22 cellular contexts compared by ENCODE assay signal in genomic region chr12:103140217-103140616, GRCh38.
"Had no signal": no experiment of that assay in that cellular context is flagged by ENCODE, and none has a peak within 500 bp of the region (broad histone marks: within the 10 kb centered on the region; RNA-seq: fewer than 3 reads in every experiment).

No MANE protein-coding gene starts in this region.

- H3K27me3 ChIP-seq: body of pancreas, esophagus squamous epithelium, thyroid gland, uterus had no signal

- H3K4me1 ChIP-seq: body of pancreas, esophagus squamous epithelium, thyroid gland, uterus had no signal

- H3K36me3 ChIP-seq: esophagus squamous epithelium, thyroid gland, uterus had no signal

- H3K9me3 ChIP-seq: body of pancreas, esophagus squamous epithelium, thyroid gland, uterus had no signal

- DNase-seq: activated CD4-positive, alpha-beta T cell treated with anti-CD3 and anti-CD28 coated beads, Interleukin-2, amount 10 ng/mL, durations not matched to agents 24 days and 14 days; activated CD4-positive, CD25-positive, alpha-beta regulatory T cell; activated CD8-positive, alpha-beta memory T cell treated with anti-CD3 and anti-CD28 coated beads, Interleukin-2, amount 50 U/mL, for 4 hours; activated CD8-positive, alpha-beta T cell treated with anti-CD3 and anti-CD28 coated beads, Interleukin-2, amount 10 ng/mL, durations not matched to agents 7 days and 5 days; activated gamma-delta T cell; activated T-cell treated with anti-CD3 and anti-CD28 coated beads, Interleukin-2, amount 50 U/mL, for 72 hours; amniotic stem cell; body of pancreas; esophagus squamous epithelium; immature natural killer cell; naive B cell; nucleus accumbens; posterior cingulate gyrus; right cardiac atrium; stimulated activated CD4-positive, alpha-beta T cell treated with anti-CD3 and anti-CD28 coated beads, Interleukin-15, amount 100 ng/mL, for 24 hours; stimulated activated CD4-positive, alpha-beta T cell treated with anti-CD3 and anti-CD28 coated beads, Interleukin-4, amount 100 ng/mL, for 1 hour; stimulated activated naive B cell treated with anti-CD40 and anti-IgM and Interleukin-4, amounts not matched to agents 10 μg/mL and 1 μg/mL and 100 μg/mL, for 72 hours; thyroid gland; uterus had no signal

- H3K4me3 ChIP-seq: body of pancreas, coronary artery, esophagus squamous epithelium, lung, skin epidermis, thyroid gland, uterus had no signal
